ENCODE assay signal across 3 cellular contexts in the genomic region with DNA sequence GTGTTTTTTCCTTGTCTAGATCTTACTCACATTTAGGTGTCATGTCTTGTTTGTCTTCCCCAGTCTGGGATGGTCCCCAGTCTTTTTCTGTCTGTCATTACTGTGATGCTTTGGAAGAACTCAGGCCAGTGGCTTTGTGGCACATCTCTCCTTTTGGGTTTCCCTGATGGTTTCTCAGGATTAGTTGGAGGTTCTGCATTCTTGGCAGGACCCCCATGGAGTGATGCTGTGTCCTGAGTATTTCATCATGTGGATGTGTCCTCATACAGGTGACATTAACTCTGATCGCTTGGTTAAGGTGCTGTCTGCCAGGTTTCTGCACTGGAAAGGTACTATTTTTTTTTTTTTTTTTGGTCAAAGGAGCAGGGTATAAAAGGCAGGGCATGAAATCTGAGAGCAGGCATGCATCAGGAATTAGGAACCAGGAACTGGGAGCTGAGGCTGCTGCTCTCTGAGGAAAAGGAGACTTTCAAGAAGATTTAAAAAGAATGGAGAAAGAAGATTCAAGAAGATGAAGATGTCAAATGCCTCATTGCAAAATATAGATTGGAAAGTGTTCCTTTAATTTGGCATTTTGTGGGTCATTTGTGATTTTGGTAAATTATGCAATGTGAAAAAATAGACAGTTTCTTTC.
TF ChIP-seq lines count a peak whose summit lies in the region.

No MANE protein-coding gene starts in this region.

TF ChIP-seq in GM23338, 12 proteins besides CTCF, POLR2A, EP300 and RAD21:
- no peak for TF ChIP-seq ZNF114 (CRISPR knock-in tag; IDR thresholded peaks at IDR 0.05)
- TF ChIP-seq CREB1 (CRISPR knock-in tag; IDR thresholded peaks at IDR 0.05; ENCODE audit: low read depth) = 0 out of 2 replicates have a peak, but pooled peaks have one; percentile 11
- no peak for TF ChIP-seq STAT1 (IDR thresholded peaks at IDR 0.05; ENCODE audit: unreplicated experiment)
- TF ChIP-seq, protein P1, sequence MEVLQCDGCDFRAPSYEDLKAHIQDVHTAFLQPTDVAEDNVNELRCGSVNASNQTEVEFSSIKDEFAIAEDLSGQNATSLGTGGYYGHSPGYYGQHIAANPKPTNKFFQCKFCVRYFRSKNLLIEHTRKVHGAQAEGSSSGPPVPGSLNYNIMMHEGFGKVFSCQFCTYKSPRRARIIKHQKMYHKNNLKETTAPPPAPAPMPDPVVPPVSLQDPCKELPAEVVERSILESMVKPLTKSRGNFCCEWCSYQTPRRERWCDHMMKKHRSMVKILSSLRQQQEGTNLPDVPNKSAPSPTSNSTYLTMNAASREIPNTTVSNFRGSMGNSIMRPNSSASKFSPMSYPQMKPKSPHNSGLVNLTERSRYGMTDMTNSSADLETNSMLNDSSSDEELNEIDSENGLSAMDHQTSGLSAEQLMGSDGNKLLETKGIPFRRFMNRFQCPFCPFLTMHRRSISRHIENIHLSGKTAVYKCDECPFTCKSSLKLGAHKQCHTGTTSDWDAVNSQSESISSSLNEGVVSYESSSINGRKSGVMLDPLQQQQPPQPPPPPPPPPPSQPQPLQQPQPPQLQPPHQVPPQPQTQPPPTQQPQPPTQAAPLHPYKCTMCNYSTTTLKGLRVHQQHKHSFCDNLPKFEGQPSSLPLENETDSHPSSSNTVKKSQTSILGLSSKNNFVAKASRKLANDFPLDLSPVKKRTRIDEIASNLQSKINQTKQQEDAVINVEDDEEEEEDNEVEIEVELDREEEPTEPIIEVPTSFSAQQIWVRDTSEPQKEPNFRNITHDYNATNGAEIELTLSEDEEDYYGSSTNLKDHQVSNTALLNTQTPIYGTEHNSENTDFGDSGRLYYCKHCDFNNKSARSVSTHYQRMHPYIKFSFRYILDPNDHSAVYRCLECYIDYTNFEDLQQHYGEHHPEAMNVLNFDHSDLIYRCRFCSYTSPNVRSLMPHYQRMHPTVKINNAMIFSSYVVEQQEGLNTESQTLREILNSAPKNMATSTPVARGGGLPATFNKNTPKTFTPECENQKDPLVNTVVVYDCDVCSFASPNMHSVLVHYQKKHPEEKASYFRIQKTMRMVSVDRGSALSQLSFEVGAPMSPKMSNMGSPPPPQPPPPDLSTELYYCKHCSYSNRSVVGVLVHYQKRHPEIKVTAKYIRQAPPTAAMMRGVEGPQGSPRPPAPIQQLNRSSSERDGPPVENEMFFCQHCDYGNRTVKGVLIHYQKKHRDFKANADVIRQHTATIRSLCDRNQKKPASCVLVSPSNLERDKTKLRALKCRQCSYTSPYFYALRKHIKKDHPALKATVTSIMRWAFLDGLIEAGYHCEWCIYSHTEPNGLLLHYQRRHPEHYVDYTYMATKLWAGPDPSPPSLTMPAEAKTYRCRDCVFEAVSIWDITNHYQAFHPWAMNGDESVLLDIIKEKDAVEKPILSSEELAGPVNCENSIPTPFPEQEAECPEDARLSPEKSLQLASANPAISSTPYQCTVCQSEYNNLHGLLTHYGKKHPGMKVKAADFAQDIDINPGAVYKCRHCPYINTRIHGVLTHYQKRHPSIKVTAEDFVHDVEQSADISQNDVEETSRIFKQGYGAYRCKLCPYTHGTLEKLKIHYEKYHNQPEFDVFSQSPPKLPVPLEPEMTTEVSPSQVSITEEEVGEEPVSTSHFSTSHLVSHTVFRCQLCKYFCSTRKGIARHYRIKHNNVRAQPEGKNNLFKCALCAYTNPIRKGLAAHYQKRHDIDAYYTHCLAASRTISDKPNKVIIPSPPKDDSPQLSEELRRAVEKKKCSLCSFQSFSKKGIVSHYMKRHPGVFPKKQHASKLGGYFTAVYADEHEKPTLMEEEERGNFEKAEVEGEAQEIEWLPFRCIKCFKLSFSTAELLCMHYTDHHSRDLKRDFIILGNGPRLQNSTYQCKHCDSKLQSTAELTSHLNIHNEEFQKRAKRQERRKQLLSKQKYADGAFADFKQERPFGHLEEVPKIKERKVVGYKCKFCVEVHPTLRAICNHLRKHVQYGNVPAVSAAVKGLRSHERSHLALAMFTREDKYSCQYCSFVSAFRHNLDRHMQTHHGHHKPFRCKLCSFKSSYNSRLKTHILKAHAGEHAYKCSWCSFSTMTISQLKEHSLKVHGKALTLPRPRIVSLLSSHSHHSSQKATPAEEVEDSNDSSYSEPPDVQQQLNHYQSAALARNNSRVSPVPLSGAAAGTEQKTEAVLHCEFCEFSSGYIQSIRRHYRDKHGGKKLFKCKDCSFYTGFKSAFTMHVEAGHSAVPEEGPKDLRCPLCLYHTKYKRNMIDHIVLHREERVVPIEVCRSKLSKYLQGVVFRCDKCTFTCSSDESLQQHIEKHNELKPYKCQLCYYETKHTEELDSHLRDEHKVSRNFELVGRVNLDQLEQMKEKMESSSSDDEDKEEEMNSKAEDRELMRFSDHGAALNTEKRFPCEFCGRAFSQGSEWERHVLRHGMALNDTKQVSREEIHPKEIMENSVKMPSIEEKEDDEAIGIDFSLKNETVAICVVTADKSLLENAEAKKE (CRISPR knock-in tag; IDR thresholded peaks at IDR 0.05) = no peak
- TF ChIP-seq POLR2AphosphoS5 (IDR thresholded peaks at IDR 0.05; ENCODE audit: low read depth) = no peak

TF ChIP-seq in WTC11, 78 proteins besides CTCF, POLR2A, EP300 and RAD21:
- TF ChIP-seq, protein P2, sequence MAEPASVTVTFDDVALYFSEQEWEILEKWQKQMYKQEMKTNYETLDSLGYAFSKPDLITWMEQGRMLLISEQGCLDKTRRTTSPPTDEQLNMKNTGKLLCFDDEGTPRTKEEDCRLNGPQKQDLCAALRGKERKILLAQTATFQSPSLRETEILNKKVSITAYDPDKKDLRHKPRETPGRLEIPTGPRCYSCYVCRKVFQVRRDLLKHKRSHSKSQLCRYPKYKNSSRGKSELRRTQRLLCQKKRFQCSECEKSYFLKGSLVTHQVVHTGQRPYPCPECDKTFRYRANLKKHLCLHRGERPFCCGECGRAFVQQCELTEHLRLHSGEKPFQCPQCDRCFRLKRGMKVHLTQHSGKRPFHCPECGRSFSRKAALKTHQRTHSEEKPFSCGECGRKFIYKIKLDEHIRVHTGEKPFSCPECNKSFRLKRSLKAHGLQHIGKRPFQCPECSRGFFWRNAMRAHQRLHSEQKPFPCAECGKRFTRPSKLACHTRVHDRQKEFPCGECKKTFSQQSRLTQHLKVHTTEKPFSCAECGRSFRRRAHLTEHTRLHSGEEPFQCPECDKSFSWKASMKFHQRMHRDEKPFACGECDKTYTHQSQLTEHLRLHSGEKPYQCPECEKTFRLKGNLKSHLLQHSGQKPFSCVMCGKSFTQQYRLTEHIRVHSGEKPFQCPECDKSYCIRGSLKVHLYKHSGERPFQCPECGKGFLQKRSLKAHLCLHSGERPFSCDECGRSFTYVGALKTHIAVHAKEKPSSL (CRISPR knock-in tag; conservative IDR thresholded peaks at IDR 0.05) = no peak
- no peak for TF ChIP-seq MYBL2 (CRISPR knock-in tag; IDR thresholded peaks at IDR 0.05)
- TF ChIP-seq NR2C2 (CRISPR knock-in tag; IDR thresholded peaks at IDR 0.05) = no peak
- TF ChIP-seq, protein P3, sequence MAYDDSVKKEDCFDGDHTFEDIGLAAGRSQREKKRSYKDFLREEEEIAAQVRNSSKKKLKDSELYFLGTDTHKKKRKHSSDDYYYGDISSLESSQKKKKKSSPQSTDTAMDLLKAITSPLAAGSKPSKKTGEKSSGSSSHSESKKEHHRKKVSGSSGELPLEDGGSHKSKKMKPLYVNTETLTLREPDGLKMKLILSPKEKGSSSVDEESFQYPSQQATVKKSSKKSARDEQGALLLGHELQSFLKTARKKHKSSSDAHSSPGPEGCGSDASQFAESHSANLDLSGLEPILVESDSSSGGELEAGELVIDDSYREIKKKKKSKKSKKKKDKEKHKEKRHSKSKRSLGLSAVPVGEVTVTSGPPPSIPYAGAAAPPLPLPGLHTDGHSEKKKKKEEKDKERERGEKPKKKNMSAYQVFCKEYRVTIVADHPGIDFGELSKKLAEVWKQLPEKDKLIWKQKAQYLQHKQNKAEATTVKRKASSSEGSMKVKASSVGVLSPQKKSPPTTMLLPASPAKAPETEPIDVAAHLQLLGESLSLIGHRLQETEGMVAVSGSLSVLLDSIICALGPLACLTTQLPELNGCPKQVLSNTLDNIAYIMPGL (CRISPR knock-in tag; IDR thresholded peaks at IDR 0.05) = no peak
- no peak for TF ChIP-seq FOXP1 (CRISPR knock-in tag; IDR thresholded peaks at IDR 0.05; ENCODE audit: borderline replicate concordance)
TF ChIP-seq in WTC11: peak in this region for 0.

TF ChIP-seq in H1, 55 proteins besides CTCF, POLR2A, EP300 and RAD21:
- no peak for TF ChIP-seq ZNF274 (IDR thresholded peaks at IDR 0.05; ENCODE audit: borderline replicate concordance, extremely low read depth, low read length)
- TF ChIP-seq, protein P4, sequence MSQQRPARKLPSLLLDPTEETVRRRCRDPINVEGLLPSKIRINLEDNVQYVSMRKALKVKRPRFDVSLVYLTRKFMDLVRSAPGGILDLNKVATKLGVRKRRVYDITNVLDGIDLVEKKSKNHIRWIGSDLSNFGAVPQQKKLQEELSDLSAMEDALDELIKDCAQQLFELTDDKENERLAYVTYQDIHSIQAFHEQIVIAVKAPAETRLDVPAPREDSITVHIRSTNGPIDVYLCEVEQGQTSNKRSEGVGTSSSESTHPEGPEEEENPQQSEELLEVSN (IDR thresholded peaks at IDR 0.05) = no peak
- no peak for TF ChIP-seq EZH2 (IDR thresholded peaks at IDR 0.05; ENCODE audit: low read depth, low read length, severe bottlenecking)
- TF ChIP-seq KDM1A (IDR thresholded peaks at IDR 0.05; ENCODE audit: borderline replicate concordance, low read length) = no peak
- TF ChIP-seq CREB1 (IDR thresholded peaks at IDR 0.05) = no peak
- TF ChIP-seq KDM5A (IDR thresholded peaks at IDR 0.05; ENCODE audit: low read length) = no peak
- no peak for TF ChIP-seq SAP30 (IDR thresholded peaks at IDR 0.05; ENCODE audit: insufficient read depth, insufficient replicate concordance, low read length)
- TF ChIP-seq TEAD4 (IDR thresholded peaks at IDR 0.05; ENCODE audit: low read depth, low read length) = peak; percentile 56; the same call in 1 of the 2 replicates
- 0 out of 2 replicates have a peak, but pooled peaks have one; percentile 9 for TF ChIP-seq CEBPB (IDR thresholded peaks at IDR 0.05; ENCODE audit: low read depth, low read length)
- no peak for TF ChIP-seq CHD1 (IDR thresholded peaks at IDR 0.05; ENCODE audit: low read depth, low read length)
